In the genomic region with DNA sequence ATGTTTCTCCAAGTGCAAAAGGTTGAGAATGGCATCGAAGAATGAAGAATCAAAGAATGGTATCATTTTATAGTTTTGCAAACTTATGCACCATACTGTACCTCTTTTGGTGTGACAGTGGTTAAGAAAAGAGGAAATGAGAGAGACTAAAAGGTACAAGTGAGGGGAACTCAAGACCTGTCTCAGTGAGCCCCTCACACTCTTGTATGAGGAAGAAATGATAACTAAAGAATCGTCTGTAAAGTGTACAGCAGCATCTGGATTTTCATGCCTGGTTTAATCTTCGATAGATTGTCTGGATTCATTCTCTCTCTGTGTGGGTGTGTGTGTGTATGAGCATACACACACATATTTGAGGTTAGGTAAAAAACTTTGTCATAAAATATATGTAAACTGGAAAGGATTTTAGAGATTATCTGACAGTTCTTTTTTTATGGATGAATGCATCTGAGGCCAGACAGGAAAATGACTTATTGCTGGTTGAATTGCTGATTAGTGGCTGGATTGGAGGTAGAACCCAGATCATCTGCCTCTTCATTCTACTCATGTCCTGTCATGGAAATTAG, we compare ENCODE assay signal across 9 cellular contexts. TPM values are rescaled to one million over a fixed set of nuclear protein-coding genes. Genes with fewer than 3 reads are reported as not detected.
DNase-seq lines count a peak whose midpoint lies in the region; ATAC-seq and TF ChIP-seq lines count a peak whose summit lies in the region.
"Had no signal": no experiment of that assay in that cellular context is flagged by ENCODE, and none has a peak within 500 bp of the region (broad histone marks: within the 10 kb centered on the region; RNA-seq: fewer than 3 reads in every experiment).

No MANE protein-coding gene starts in this region.

- no peak overlapping the region for H2AFZ ChIP-seq in PC-3 (ENCODE audit: low read length)

- H3K9me2 ChIP-seq in PC-3 (replicated peaks; ENCODE audit: low read length): no peaks in the 10 kb centered on the region

- H3K9me3 Mint-ChIP-seq in activated CD4-positive, alpha-beta T cell treated with anti-CD3 and anti-CD28 coated beads for 36 hours (ENCODE audit: low read depth): no peaks in the 10 kb centered on the region

- peaks cover 19% of the 10 kb centered on the region for H3K79me2 ChIP-seq in PC-3 (ENCODE audit: low read length)

- POLR2A ChIA-PET in activated CD4-positive, alpha-beta T cell treated with anti-CD3 and anti-CD28 coated beads for 36 hours (lab: Charles Lee): no interaction called here
- POLR2A ChIA-PET in PC-3 (lab: Charles Lee; ENCODE audit: unreplicated experiment): no interaction called here

- H3K27ac ChIP-seq in PC-3 (ENCODE audit: low read length) (peak overlapping the region; percentile 94), mucosa of rectum (ENCODE audit: low read depth in 2 of 2, low read length in 2 of 2) (peak overlapping the region; percentile 52 to 74)

- peaks cover 12% of the 10 kb centered on the region for H3K36me3 Mint-ChIP-seq in activated CD4-positive, alpha-beta T cell treated with anti-CD3 and anti-CD28 coated beads for 36 hours (ENCODE audit: low read depth)

- peak overlapping the region; percentile 17 for H3K4me3 Mint-ChIP-seq in activated CD4-positive, alpha-beta T cell treated with anti-CD3 and anti-CD28 coated beads for 36 hours

- CTCF ChIA-PET in activated CD4-positive, alpha-beta T cell treated with anti-CD3 and anti-CD28 coated beads for 36 hours (lab: Charles Lee): no interaction called here
- CTCF ChIA-PET in PC-3 (lab: Charles Lee): no interaction called here

- no peak for ATAC-seq in activated CD4-positive, alpha-beta T cell treated with anti-CD3 and anti-CD28 coated beads for 36 hours
- ATAC-seq in HG02884 (IDR thresholded peaks at IDR 0.05; ENCODE audit: unreplicated experiment) (peak; percentile 55), PC-3 (peak; percentile 3)

- H3K9ac ChIP-seq in PC-3 (ENCODE audit: low read length) (no peak overlapping the region), mucosa of rectum (ENCODE audit: low read depth in 1 of 2, low read length in 2 of 2) (no peak overlapping the region)

- H3K4me1 Mint-ChIP-seq in activated CD4-positive, alpha-beta T cell treated with anti-CD3 and anti-CD28 coated beads for 36 hours: peaks cover 47% of the 10 kb centered on the region

- no peaks in the 10 kb centered on the region for H4K20me1 ChIP-seq in PC-3 (ENCODE audit: low read length)

- peaks cover 21% of the 10 kb centered on the region for H3F3A ChIP-seq in PC-3 (ENCODE audit: low read length, unreplicated experiment)

- BruUV-seq in PC-3 (replicated peaks; lab: Mats Ljungman, UMichigan): TSS peak; percentile 25

- TF ChIP-seq CTCF in PC-3 (conservative IDR thresholded peaks at IDR 0.05; ENCODE audit: low read depth, low read length): no peak

- H3K4me2 ChIP-seq in PC-3 (ENCODE audit: low read length): peak overlapping the region; percentile 89

- no peaks in the 10 kb centered on the region for H3K27me3 Mint-ChIP-seq in activated CD4-positive, alpha-beta T cell treated with anti-CD3 and anti-CD28 coated beads for 36 hours

- H3K4me3 ChIP-seq in PC-3 (ENCODE audit: low read length) (peak overlapping the region; percentile 10; the same call in 1 of the 2 replicates), mucosa of rectum (ENCODE audit: low read length in 2 of 2) (no peak overlapping the region)
- H3K4me3 ChIP-seq: skin epidermis had no signal

- no peak for DNase-seq in activated CD4-positive, alpha-beta T cell treated with anti-CD3 and anti-CD28 coated beads for 36 hours
- DNase-seq in activated CD4-positive, alpha-beta T cell treated with anti-CD3 and anti-CD28 coated beads for 48 hours: no peak
- DNase-seq in PC-3 (peak; percentile 83), foreskin melanocyte (no peak), mucosa of gallbladder (ENCODE audit: low spot score) (no peak), NCI-H510A (lab: John Stamatoyannopoulos, UW) (no peak)

- peaks cover 87% of the 10 kb centered on the region for H3K4me1 ChIP-seq in PC-3 (ENCODE audit: insufficient read depth, low read length)
- H3K4me1 ChIP-seq in mucosa of rectum (ENCODE audit: control insufficient read depth in 2 of 2, insufficient read depth in 2 of 2, low read length in 2 of 2): peaks cover 29 to 48% of the 10 kb centered on the region in 2 donors

- H3K27me3 ChIP-seq in PC-3 (ENCODE audit: low read length): no peaks in the 10 kb centered on the region
- H3K27me3 ChIP-seq in mucosa of rectum (ENCODE audit: control insufficient read depth in 2 of 2, insufficient read depth in 2 of 2, low read length in 2 of 2): no peaks in the 10 kb centered on the region

- peak overlapping the region; percentile 37 for H3K27ac Mint-ChIP-seq in activated CD4-positive, alpha-beta T cell treated with anti-CD3 and anti-CD28 coated beads for 36 hours

- no peaks in the 10 kb centered on the region for H3K36me3 ChIP-seq in PC-3 (ENCODE audit: low read depth, low read length)
- no peaks in the 10 kb centered on the region for H3K36me3 ChIP-seq in mucosa of rectum (ENCODE audit: control insufficient read depth in 2 of 2, insufficient read depth in 2 of 2, low read length in 2 of 2)

- intact Hi-C loops in activated CD4-positive, alpha-beta T cell treated with anti-CD3 and anti-CD28 coated beads for 36 hours (cut with DNase I, micrococcal nuclease): loop anchor here in 1 of 2 experiments (10.0 kb wide), 1 partner anchor 1154 kb away; no protein-coding TSS in a partner anchor
- intact Hi-C loops in PC-3 (cut with micrococcal nuclease): loop anchor here (5.0 kb wide), 3 partner anchors 289 to 634 kb away; no protein-coding TSS in a partner anchor

- no peaks in the 10 kb centered on the region for H3K9me3 ChIP-seq in PC-3 (ENCODE audit: low read length)
- no peaks in the 10 kb centered on the region for H3K9me3 ChIP-seq in mucosa of rectum (ENCODE audit: control insufficient read depth in 2 of 2, low read length in 2 of 2)

RNA-seq across cellular contexts. Expression of a gene that starts 15.9 kb away (rescaled TPM):
- 100 to 1,000 TPM; 211 to 296 TPM for total RNA-seq in activated CD4-positive, alpha-beta T cell treated with anti-CD3 and anti-CD28 coated beads for 36 hours
- total RNA-seq in PC-3 (2014; rRNA removed) (214 and 232 TPM in 2 replicates), mucosa of gallbladder (137 TPM)
